ENCODE assay signal across 1 cellular context in genomic region chr10:125136087-125136486, GRCh38.
TF ChIP-seq lines count a peak whose summit lies in the region.

No MANE protein-coding gene starts in this region.

TF ChIP-seq in H1, 55 proteins besides CTCF, POLR2A, EP300 and RAD21 (continued from another document):
- TF ChIP-seq, protein P1, sequence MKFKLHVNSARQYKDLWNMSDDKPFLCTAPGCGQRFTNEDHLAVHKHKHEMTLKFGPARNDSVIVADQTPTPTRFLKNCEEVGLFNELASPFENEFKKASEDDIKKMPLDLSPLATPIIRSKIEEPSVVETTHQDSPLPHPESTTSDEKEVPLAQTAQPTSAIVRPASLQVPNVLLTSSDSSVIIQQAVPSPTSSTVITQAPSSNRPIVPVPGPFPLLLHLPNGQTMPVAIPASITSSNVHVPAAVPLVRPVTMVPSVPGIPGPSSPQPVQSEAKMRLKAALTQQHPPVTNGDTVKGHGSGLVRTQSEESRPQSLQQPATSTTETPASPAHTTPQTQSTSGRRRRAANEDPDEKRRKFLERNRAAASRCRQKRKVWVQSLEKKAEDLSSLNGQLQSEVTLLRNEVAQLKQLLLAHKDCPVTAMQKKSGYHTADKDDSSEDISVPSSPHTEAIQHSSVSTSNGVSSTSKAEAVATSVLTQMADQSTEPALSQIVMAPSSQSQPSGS (IDR thresholded peaks at IDR 0.05; ENCODE audit: low read length), result no peak
- TF ChIP-seq SIRT6 (IDR thresholded peaks at IDR 0.05; ENCODE audit: low read length) (no peak), CEBPB (IDR thresholded peaks at IDR 0.05; ENCODE audit: low read depth, low read length) (no peak), RNF2 (IDR thresholded peaks at IDR 0.05; ENCODE audit: borderline replicate concordance, low read depth, low read length, missing control alignments, poor library complexity, severe bottlenecking) (no peak), ASH2L (IDR thresholded peaks at IDR 0.05; ENCODE audit: low read length) (no peak), CHD1 (IDR thresholded peaks at IDR 0.05; ENCODE audit: low read depth, low read length) (no peak), SUZ12 (IDR thresholded peaks at IDR 0.05; ENCODE audit: low read length) (no peak), TBP (IDR thresholded peaks at IDR 0.05; ENCODE audit: low read depth, low read length) (no peak), MAFK (IDR thresholded peaks at IDR 0.05; ENCODE audit: low read depth, low read length) (no peak), KDM5A (IDR thresholded peaks at IDR 0.05; ENCODE audit: low read length) (no peak), SIN3A (conservative IDR thresholded peaks at IDR 0.05 in 1 of 2, IDR thresholded peaks at IDR 0.05 in 1 of 2; ENCODE audit: low read depth in 1 of 2, low read length in 2 of 2) (no peak), YY1 (IDR thresholded peaks at IDR 0.05; ENCODE audit: low read depth, low read length) (no peak), POLR2AphosphoS5 (IDR thresholded peaks at IDR 0.05; ENCODE audit: low read depth, low read length) (no peak)
- TF ChIP-seq, protein P2, sequence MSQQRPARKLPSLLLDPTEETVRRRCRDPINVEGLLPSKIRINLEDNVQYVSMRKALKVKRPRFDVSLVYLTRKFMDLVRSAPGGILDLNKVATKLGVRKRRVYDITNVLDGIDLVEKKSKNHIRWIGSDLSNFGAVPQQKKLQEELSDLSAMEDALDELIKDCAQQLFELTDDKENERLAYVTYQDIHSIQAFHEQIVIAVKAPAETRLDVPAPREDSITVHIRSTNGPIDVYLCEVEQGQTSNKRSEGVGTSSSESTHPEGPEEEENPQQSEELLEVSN (IDR thresholded peaks at IDR 0.05), result no peak
